Comparison of ENCODE assay signal across 23 cellular contexts in the genomic region with DNA sequence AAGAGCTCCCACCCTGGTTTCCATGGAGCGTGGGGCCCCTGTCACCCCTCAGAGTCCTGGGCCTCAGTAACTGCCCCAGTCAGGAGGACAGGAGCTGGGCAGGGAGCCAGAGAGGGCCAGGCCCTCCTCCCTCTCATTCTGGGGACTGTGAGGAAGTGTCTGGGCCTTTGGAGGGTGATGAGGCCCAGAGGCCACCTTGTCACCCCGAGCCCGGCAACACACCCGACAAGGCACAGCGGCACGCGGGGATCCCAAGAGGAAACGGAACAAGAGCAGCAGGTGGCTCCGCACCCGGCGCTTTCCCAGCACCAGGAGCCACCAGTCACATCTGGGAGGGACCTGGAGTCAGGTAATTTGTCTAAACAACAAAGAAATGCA.
A peak's percentile ranks its signal among the peaks of the same experiment; 100 is the strongest.
DNase-seq lines count a peak whose midpoint lies in the region; ATAC-seq, FAIRE-seq and TF ChIP-seq lines count a peak whose summit lies in the region.
"Had no signal": no experiment of that assay in that cellular context is flagged by ENCODE, and none has a peak within 500 bp of the region (broad histone marks: within the 10 kb centered on the region; RNA-seq: fewer than 3 reads in every experiment).

No MANE protein-coding gene starts in this region.

- H3K4me1 ChIP-seq in kidney (ENCODE audit: control insufficient read depth in 1 of 2, insufficient read depth in 1 of 2, low read depth in 1 of 2, low read length in 2 of 2) = peaks cover 6 to 9% of the 10 kb centered on the region in 2 donors
- H3K4me1 ChIP-seq: tibial artery had no signal

- CTCF ChIA-PET in RWPE1 (lab: Yijun Ruan, JAX) = no interaction called here

- H3K4me3 ChIP-seq in H7 (ENCODE audit: insufficient read depth, low read depth, low read length) (no peak overlapping the region), kidney (ENCODE audit: low read length in 2 of 2) (no peak overlapping the region)
- H3K4me3 ChIP-seq: GM23338, tibial artery had no signal

- H3K36me3 ChIP-seq in H7 (replicated peaks; ENCODE audit: control insufficient read depth, insufficient read depth, low read length) (no peaks in the 10 kb centered on the region), kidney (ENCODE audit: control insufficient read depth in 1 of 2, insufficient read depth in 2 of 2, low read length in 2 of 2) (peaks cover 3 to 10% of the 10 kb centered on the region in 2 donors)
- H3K36me3 ChIP-seq: tibial artery had no signal

- H3K27ac ChIP-seq in RWPE1 = peak overlapping the region; percentile 97
- peak overlapping the region in 1 of 2 donors; percentile 28 for H3K27ac ChIP-seq in kidney (ENCODE audit: low read depth in 2 of 2, low read length in 2 of 2)
- H3K27ac ChIP-seq: tibial artery had no signal

- no peak for FAIRE-seq in kidney (lab: Jason Lieb, UNC)
- FAIRE-seq: GM18507 had no signal

- TF ChIP-seq CTCF in RWPE1 (conservative IDR thresholded peaks at IDR 0.05; ENCODE audit: low read depth) (no peak), kidney (IDR thresholded peaks at IDR 0.05; ENCODE audit: borderline replicate concordance, extremely low read depth, insufficient read depth) (no peak), osteocyte (IDR thresholded peaks at IDR 0.05) (no peak)

- no peaks in the 10 kb centered on the region for H3K27me3 ChIP-seq in H7 (ENCODE audit: control insufficient read depth, insufficient read depth, low read length)

- H3K9me3 ChIP-seq in kidney (ENCODE audit: control insufficient read depth in 1 of 2, low read length in 2 of 2) = no peaks in the 10 kb centered on the region
- H3K9me3 ChIP-seq: tibial artery had no signal

- no peak overlapping the region for H3K9ac ChIP-seq in kidney (ENCODE audit: low read length in 2 of 2)

- intact Hi-C loops in kidney (cut with DNase I) = no loop called here

- POLR2A ChIA-PET in RWPE1 (lab: Yijun Ruan, JAX; ENCODE audit: low non-redundant PET) = no interaction called here

- H3K27ac Mint-ChIP-seq in osteocyte (ENCODE audit: unreplicated experiment) = peak overlapping the region; percentile 67
- H3K27ac Mint-ChIP-seq: activated CD4-positive, alpha-beta memory T cell treated with anti-CD3 and anti-CD28 coated beads, Interleukin-2, amount 10 ng/mL, durations not matched to agents 7 days and 5 days; activated naive CD8-positive, alpha-beta T cell; CD4-positive, alpha-beta T cell; GM23338; naive thymus-derived CD4-positive, alpha-beta T cell had no signal

- H3K27me3 Mint-ChIP-seq in osteocyte (ENCODE audit: unreplicated experiment) = no peaks in the 10 kb centered on the region
- H3K27me3 Mint-ChIP-seq: activated CD4-positive, alpha-beta memory T cell treated with anti-CD3 and anti-CD28 coated beads, Interleukin-2, amount 10 ng/mL, durations not matched to agents 7 days and 5 days; CD4-positive, alpha-beta T cell had no signal

- H3K9me3 Mint-ChIP-seq in osteocyte (ENCODE audit: unreplicated experiment) = no peaks in the 10 kb centered on the region
- H3K9me3 Mint-ChIP-seq: CD4-positive, alpha-beta T cell; central memory CD8-positive, alpha-beta T cell had no signal

- DNase-seq in H7 = peak; percentile 49
- no peak for DNase-seq in RWPE1 (ENCODE audit: low spot score)
- peak; percentile 72 for DNase-seq in kidney
- DNase-seq in osteocyte (ENCODE audit: extremely low spot score, unreplicated experiment) = no peak
- DNase-seq in NCI-H1436 (lab: John Stamatoyannopoulos, UW) = no peak
- DNase-seq in DMS 273 (lab: John Stamatoyannopoulos, UW; ENCODE audit: unreplicated experiment) = no peak
- DNase-seq: activated CD4-positive, alpha-beta memory T cell treated with anti-CD3 and anti-CD28 coated beads, Interleukin-2, amount 10 ng/mL, durations not matched to agents 7 days and 5 days; CD4-positive, alpha-beta T cell; KG1; kidney glomerular epithelial cell; naive thymus-derived CD4-positive, alpha-beta T cell; NCI-H146; NCI-H774; stimulated activated naive CD8-positive, alpha-beta T cell treated with anti-CD3 and anti-CD28 coated beads, Interleukin-15, Interleukin-2, amounts not matched to agents 100 U/mL and 50 U/mL, for 24 hours; T-helper 9 cell; tibial artery had no signal

- no peak for ATAC-seq in GM21360 (IDR thresholded peaks at IDR 0.05; ENCODE audit: unreplicated experiment)
- ATAC-seq: activated CD4-positive, CD25-positive, alpha-beta regulatory T cell treated with anti-CD3 and anti-CD28 coated beads, Interleukin-2, amount 50 U/mL, for 24 hours; GM23338; naive thymus-derived CD4-positive, alpha-beta T cell; sciatic nerve; stimulated activated naive CD8-positive, alpha-beta T cell treated with anti-CD3 and anti-CD28 coated beads, Interleukin-15, Interleukin-2, amounts not matched to agents 100 U/mL and 50 U/mL, for 24 hours had no signal

- H3K4me1 Mint-ChIP-seq in osteocyte (ENCODE audit: unreplicated experiment) = peaks cover 17% of the 10 kb centered on the region
- H3K4me1 Mint-ChIP-seq: activated CD4-positive, alpha-beta memory T cell treated with anti-CD3 and anti-CD28 coated beads, Interleukin-2, amount 10 ng/mL, durations not matched to agents 7 days and 5 days; central memory CD8-positive, alpha-beta T cell; naive thymus-derived CD4-positive, alpha-beta T cell had no signal

- H3K4me3 Mint-ChIP-seq in osteocyte (ENCODE audit: unreplicated experiment) = no peak overlapping the region
- H3K4me3 Mint-ChIP-seq: activated CD4-positive, alpha-beta memory T cell treated with anti-CD3 and anti-CD28 coated beads, Interleukin-2, amount 10 ng/mL, durations not matched to agents 7 days and 5 days; activated naive CD8-positive, alpha-beta T cell; CD4-positive, alpha-beta T cell; central memory CD8-positive, alpha-beta T cell; GM23338; naive thymus-derived CD4-positive, alpha-beta T cell had no signal

- peaks cover 12% of the 10 kb centered on the region for H3K36me3 Mint-ChIP-seq in osteocyte (ENCODE audit: unreplicated experiment)
- H3K36me3 Mint-ChIP-seq: activated naive CD8-positive, alpha-beta T cell; naive thymus-derived CD4-positive, alpha-beta T cell had no signal

Comparison
In these comparisons a context has a peak if more than half of its experiments do, and no peak if none do; other contexts are left out.
1. DNase-seq: peak in H7 (single experiment) and kidney (single experiment); none in RWPE1 (single experiment), osteocyte (single experiment), NCI-H1436 (single experiment) and DMS 273 (single experiment).